Comparison of ENCODE assay signal across 19 cellular contexts in the genomic region with DNA sequence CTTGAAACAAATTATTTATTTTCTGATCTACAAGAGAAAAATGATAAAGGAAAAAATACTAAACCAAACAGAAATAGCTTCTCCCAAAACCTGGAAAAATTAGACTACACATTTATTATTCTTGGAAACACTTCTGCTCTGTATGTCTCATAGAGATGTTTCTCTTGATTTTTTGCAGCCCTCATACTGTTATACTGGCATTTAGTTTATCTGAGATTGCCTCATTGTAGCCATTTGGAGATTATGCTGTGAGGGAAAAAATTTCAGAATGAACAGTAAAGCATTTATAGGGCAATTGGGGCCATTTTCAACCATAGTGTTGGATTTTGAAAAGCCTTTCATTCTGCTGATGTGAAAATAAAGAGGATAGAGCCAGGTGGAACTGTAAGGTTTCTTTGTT.
DNase-seq lines count a peak whose midpoint lies in the region; ATAC-seq, FAIRE-seq and TF ChIP-seq lines count a peak whose summit lies in the region.
"Had no signal": no experiment of that assay in that cellular context is flagged by ENCODE, and none has a peak within 500 bp of the region (broad histone marks: within the 10 kb centered on the region; RNA-seq: fewer than 3 reads in every experiment).

No MANE protein-coding gene starts in this region.

- no peak for FAIRE-seq in astrocyte (lab: Jason Lieb, UNC)
- FAIRE-seq: D721Med, K562 had no signal

- TF ChIP-seq CTCF in astrocyte (IDR thresholded peaks at IDR 0.05; ENCODE audit: insufficient read depth, low read depth, low read length) (no peak), fibroblast of the aortic adventitia (IDR thresholded peaks at IDR 0.05; ENCODE audit: insufficient read depth, low read length) (no peak), testis (IDR thresholded peaks at IDR 0.05) (no peak), osteocyte (IDR thresholded peaks at IDR 0.05) (no peak)

- no peaks in the 10 kb centered on the region for H3K27me3 Mint-ChIP-seq in astrocyte (ENCODE audit: low read depth, unreplicated experiment)
- H3K27me3 Mint-ChIP-seq in osteocyte (ENCODE audit: unreplicated experiment), result peaks cover 15% of the 10 kb centered on the region
- H3K27me3 Mint-ChIP-seq: CD4-positive, alpha-beta T cell had no signal

- H3K4me3 ChIP-seq in astrocyte (ENCODE audit: insufficient read depth, low read depth, low read length) (no peak overlapping the region), fibroblast of the aortic adventitia (ENCODE audit: low read depth, low read length) (no peak overlapping the region), testis (no peak overlapping the region)
- H3K4me3 ChIP-seq: GM23248, HAP-1, K562 had no signal

- no peak overlapping the region for H3K4me2 ChIP-seq in astrocyte (ENCODE audit: low read length)

- intact Hi-C loops in testis (cut with DNase I; ENCODE audit: low total_unique reads), result no loop called here

- H3K27me3 ChIP-seq in astrocyte (ENCODE audit: insufficient read depth, low read length), result no peaks in the 10 kb centered on the region
- H3K27me3 ChIP-seq in testis, result no peaks in the 10 kb centered on the region

- H3K4me1 ChIP-seq in astrocyte (ENCODE audit: insufficient read depth, low read length) (peaks cover 6% of the 10 kb centered on the region), testis (peaks cover 13% of the 10 kb centered on the region)
- H3K4me1 ChIP-seq: Caco-2, HAP-1 had no signal

- H3K27ac ChIP-seq in astrocyte (ENCODE audit: low read depth, low read length), result no peak overlapping the region
- H3K27ac ChIP-seq in testis, result peak overlapping the region; percentile 21 to 43
- H3K27ac ChIP-seq: C4-2B, GM23248, HL-60 had no signal

- no peak overlapping the region for H3K4me3 Mint-ChIP-seq in astrocyte (ENCODE audit: unreplicated experiment)
- no peak overlapping the region for H3K4me3 Mint-ChIP-seq in osteocyte (ENCODE audit: unreplicated experiment)
- H3K4me3 Mint-ChIP-seq: CD4-positive, alpha-beta T cell had no signal

- no peak overlapping the region for H2AFZ ChIP-seq in astrocyte (ENCODE audit: low read depth, low read length)
- H2AFZ ChIP-seq: GM23248 had no signal

- no peak overlapping the region for H3K9ac ChIP-seq in astrocyte (ENCODE audit: low read length)
- H3K9ac ChIP-seq: GM23248 had no signal

- H3K9me3 ChIP-seq in astrocyte (ENCODE audit: insufficient read depth, low read depth, low read length) (no peaks in the 10 kb centered on the region), testis (no peaks in the 10 kb centered on the region)
- H3K9me3 ChIP-seq: Caco-2, HAP-1 had no signal

- H3K36me3 ChIP-seq in astrocyte (ENCODE audit: insufficient read depth, low read length) (no peaks in the 10 kb centered on the region), testis (ENCODE audit: low read depth, missing control alignments) (no peaks in the 10 kb centered on the region)
- H3K36me3 ChIP-seq: HAP-1 had no signal

- ATAC-seq in GM19351 (IDR thresholded peaks at IDR 0.05; ENCODE audit: unreplicated experiment), result no peak
- ATAC-seq: K562 had no signal

- H3K36me3 Mint-ChIP-seq in astrocyte (ENCODE audit: low read depth, unreplicated experiment), result no peaks in the 10 kb centered on the region
- no peaks in the 10 kb centered on the region for H3K36me3 Mint-ChIP-seq in osteocyte (ENCODE audit: unreplicated experiment)

- TF ChIP-seq POLR2A in testis (IDR thresholded peaks at IDR 0.05), result no peak

- peaks cover 10% of the 10 kb centered on the region for H3K4me1 Mint-ChIP-seq in astrocyte (ENCODE audit: low read depth, unreplicated experiment)
- peaks cover 14% of the 10 kb centered on the region for H3K4me1 Mint-ChIP-seq in osteocyte (ENCODE audit: unreplicated experiment)

- no peaks in the 10 kb centered on the region for H3K79me2 ChIP-seq in astrocyte (ENCODE audit: insufficient read depth, low read length)

- DNase-seq in EH (ENCODE audit: low read depth) (peak; percentile 16), astrocyte (ENCODE audit: low read depth) (peak; percentile 22), fibroblast of the aortic adventitia (ENCODE audit: low read depth) (peak; percentile 71), testis (no peak), NCI-H524 treated with DMSO at 0.1 percent for 48 hours (lab: John Stamatoyannopoulos, UW) (no peak), osteocyte (ENCODE audit: extremely low spot score, unreplicated experiment) (no peak)
- DNase-seq: AML-193; Caco-2; CD4-positive, alpha-beta T cell; DMS153; DMS79; GF-D8; GM23248 had no signal

- H3K9me3 Mint-ChIP-seq in astrocyte (ENCODE audit: unreplicated experiment) (no peaks in the 10 kb centered on the region), osteocyte (ENCODE audit: unreplicated experiment) (peaks cover 11% of the 10 kb centered on the region)

- H3K27ac Mint-ChIP-seq in astrocyte (ENCODE audit: unreplicated experiment), result no peak overlapping the region
- no peak overlapping the region for H3K27ac Mint-ChIP-seq in osteocyte (ENCODE audit: unreplicated experiment)
- H3K27ac Mint-ChIP-seq: CD4-positive, alpha-beta T cell had no signal

- no peaks in the 10 kb centered on the region for H4K20me1 ChIP-seq in astrocyte (ENCODE audit: insufficient read depth, low read length)

Comparison
In these comparisons a context has a peak if more than half of its experiments do, and no peak if none do; other contexts are left out.
1. DNase-seq: peak in EH (single experiment), astrocyte (single experiment) and fibroblast of the aortic adventitia (single experiment); none in testis (single experiment), NCI-H524 treated with DMSO at 0.1 percent for 48 hours (single experiment) and osteocyte (single experiment).